In genomic region chr17:57921342-57921741, GRCh38 we compare ENCODE assay signal across 12 cellular contexts. TPM values are rescaled to one million over a fixed set of nuclear protein-coding genes. Genes with fewer than 3 reads are reported as not detected.
DNase-seq lines count a peak whose midpoint lies in the region; ATAC-seq and TF ChIP-seq lines count a peak whose summit lies in the region.
"Had no signal": no experiment of that assay in that cellular context is flagged by ENCODE, and none has a peak within 500 bp of the region (broad histone marks: within the 10 kb centered on the region; RNA-seq: fewer than 3 reads in every experiment).

No MANE protein-coding gene starts in this region.

- H3K4me1 Mint-ChIP-seq in stimulated activated naive B cell treated with anti-CD40 and anti-IgM and Interleukin-4, amounts not matched to agents 10 μg/mL and 1 μg/mL and 100 μg/mL, for 72 hours = peaks cover 0 to 5% of the 10 kb centered on the region in 2 donors

- H3K27me3 ChIP-seq in Peyer's patch (no peaks in the 10 kb centered on the region), esophagus (ENCODE audit: control insufficient read depth in 1 of 2, insufficient read depth in 2 of 2, low read length in 2 of 2) (no peaks in the 10 kb centered on the region), testis (no peaks in the 10 kb centered on the region)
- H3K27me3 ChIP-seq: MG63 had no signal

- H3K27me3 Mint-ChIP-seq in stimulated activated naive B cell treated with anti-CD40 and anti-IgM and Interleukin-4, amounts not matched to agents 10 μg/mL and 1 μg/mL and 100 μg/mL, for 72 hours = peaks cover 49 to 67% of the 10 kb centered on the region in 2 donors

- H3K27ac ChIP-seq in Peyer's patch (peak overlapping the region; percentile 7 to 73 (median 38)), esophagus (ENCODE audit: low read depth in 2 of 2, low read length in 1 of 2) (peak overlapping the region; percentile 79 to 91), mesodermal cell (ENCODE audit: low read depth, low read length, severe bottlenecking) (peak overlapping the region; percentile 49), testis (peak overlapping the region in 1 of 2 donors; percentile 37)

- TF ChIP-seq CTCF in Peyer's patch (IDR thresholded peaks at IDR 0.05) (no peak), testis (IDR thresholded peaks at IDR 0.05) (no peak), lower leg skin (IDR thresholded peaks at IDR 0.05) (no peak)

- H3K9me3 Mint-ChIP-seq in stimulated activated naive B cell treated with anti-CD40 and anti-IgM and Interleukin-4, amounts not matched to agents 10 μg/mL and 1 μg/mL and 100 μg/mL, for 72 hours = no peaks in the 10 kb centered on the region

- no peak overlapping the region for H3K4me3 Mint-ChIP-seq in stimulated activated naive B cell treated with anti-CD40 and anti-IgM and Interleukin-4, amounts not matched to agents 10 μg/mL and 1 μg/mL and 100 μg/mL, for 72 hours
- H3K4me3 Mint-ChIP-seq: activated CD8-positive, alpha-beta T cell treated with anti-CD3 and anti-CD28 coated beads, Interleukin-2, amount 10 ng/mL, durations not matched to agents 7 days and 5 days had no signal

- H3K4me1 ChIP-seq in Peyer's patch (peaks cover 0 to 38% (median 0%) of the 10 kb centered on the region in 4 donors), esophagus (ENCODE audit: control insufficient read depth in 2 of 2, insufficient read depth in 2 of 2, low read length in 1 of 2) (peaks cover 7 to 13% of the 10 kb centered on the region in 2 donors), mesodermal cell (ENCODE audit: control insufficient read depth, insufficient read depth, low read length, poor library complexity, severe bottlenecking) (peaks cover 22% of the 10 kb centered on the region), testis (peaks cover 10% of the 10 kb centered on the region)

- no peaks in the 10 kb centered on the region for H3K36me3 Mint-ChIP-seq in stimulated activated naive B cell treated with anti-CD40 and anti-IgM and Interleukin-4, amounts not matched to agents 10 μg/mL and 1 μg/mL and 100 μg/mL, for 72 hours

- no peaks in the 10 kb centered on the region for H3K36me3 ChIP-seq in Peyer's patch
- H3K36me3 ChIP-seq in esophagus (ENCODE audit: control insufficient read depth in 2 of 2, insufficient read depth in 2 of 2, low read length in 1 of 2) = no peaks in the 10 kb centered on the region
- peaks cover 6% of the 10 kb centered on the region for H3K36me3 ChIP-seq in mesodermal cell (ENCODE audit: control insufficient read depth, insufficient read depth, low read length)
- H3K36me3 ChIP-seq in testis (ENCODE audit: low read depth, missing control alignments) = no peaks in the 10 kb centered on the region

- intact Hi-C loops in testis (cut with DNase I; ENCODE audit: low total_unique reads) = no loop called here
- intact Hi-C loops in lower leg skin (cut with DNase I; ENCODE audit: low total_unique reads) = no loop called here

- H3K4me3 ChIP-seq in Peyer's patch = no peak overlapping the region
- H3K4me3 ChIP-seq in esophagus (ENCODE audit: low read depth in 1 of 2, low read length in 2 of 2) = no peak overlapping the region
- no peak overlapping the region for H3K4me3 ChIP-seq in mesodermal cell (ENCODE audit: extremely low read depth, insufficient read depth, low read length, poor library complexity, severe bottlenecking)
- H3K4me3 ChIP-seq in testis = no peak overlapping the region
- H3K4me3 ChIP-seq in lower leg skin (ENCODE audit: low read depth, poor library complexity, severe bottlenecking) = no peak overlapping the region
- H3K4me3 ChIP-seq: MG63 had no signal

- DNase-seq in Peyer's patch (no peak), testis (peak; percentile 35), lower leg skin (ENCODE audit: low spot score in 2 of 2) (no peak), activated gamma-delta T cell treated with Interleukin-2 at 50 U/mL for 16 hours (no peak)
- no peak for DNase-seq in stimulated activated naive B cell treated with anti-CD40 and anti-IgM and Interleukin-4, amounts not matched to agents 10 μg/mL and 1 μg/mL and 100 μg/mL, for 72 hours
- DNase-seq: activated CD8-positive, alpha-beta T cell treated with anti-CD3 and anti-CD28 coated beads, Interleukin-2, amount 10 ng/mL, durations not matched to agents 7 days and 5 days; Calu3; MG63; NCI-H748 treated with DMSO at 0.1 percent for 48 hours had no signal

- H3K27ac Mint-ChIP-seq in stimulated activated naive B cell treated with anti-CD40 and anti-IgM and Interleukin-4, amounts not matched to agents 10 μg/mL and 1 μg/mL and 100 μg/mL, for 72 hours = no peak overlapping the region
- H3K27ac Mint-ChIP-seq: activated CD8-positive, alpha-beta T cell treated with anti-CD3 and anti-CD28 coated beads, Interleukin-2, amount 10 ng/mL, durations not matched to agents 7 days and 5 days had no signal

- no peaks in the 10 kb centered on the region for H3K9me3 ChIP-seq in Peyer's patch
- no peaks in the 10 kb centered on the region for H3K9me3 ChIP-seq in esophagus (ENCODE audit: control insufficient read depth in 2 of 2, insufficient read depth in 1 of 2, low read depth in 1 of 2, low read length in 1 of 2)
- no peaks in the 10 kb centered on the region for H3K9me3 ChIP-seq in mesodermal cell (ENCODE audit: control insufficient read depth, low read length)
- H3K9me3 ChIP-seq in testis = no peaks in the 10 kb centered on the region
- H3K9me3 ChIP-seq: MG63 had no signal

- 18% methylated on average over 7 of the region's 7 CpGs for WGBS in esophagus, 2 donors
- WGBS in mesodermal cell (ENCODE audit: insufficient coverage in 2 of 2), 2 experiments = 77 to 89% methylated on average over 6 to 7 of the region's 7 CpGs
- 25 to 39% methylated on average over 7 of the region's 7 CpGs for WGBS in testis, 2 donors
- WGBS in lower leg skin, 2 donors = 38 to 43% methylated on average over 7 of the region's 7 CpGs

- TF ChIP-seq POLR2A in Peyer's patch (IDR thresholded peaks at IDR 0.05) (no peak), testis (IDR thresholded peaks at IDR 0.05) (no peak), lower leg skin (IDR thresholded peaks at IDR 0.05) (no peak)

- no peak for ATAC-seq in GM19452 (IDR thresholded peaks at IDR 0.05; ENCODE audit: unreplicated experiment)
- no peak for ATAC-seq in stimulated activated naive B cell treated with anti-CD40 and anti-IgM and Interleukin-4, amounts not matched to agents 10 μg/mL and 1 μg/mL and 100 μg/mL, for 72 hours (replicated peaks)
- ATAC-seq: activated CD8-positive, alpha-beta T cell treated with anti-CD3 and anti-CD28 coated beads, Interleukin-2, amount 10 ng/mL, durations not matched to agents 7 days and 5 days had no signal

RNA-seq across cellular contexts. Expression of gene CUEDC1, which starts 33.9 kb away (rescaled TPM):
- total RNA-seq in Peyer's patch (10 to 100 TPM; 10.2 to 45.4 (median 19.2) TPM), testis (1 to 10 TPM; 6.5 to 8.6 TPM), lower leg skin (10 to 100 TPM in 3 of 4 donors, 1 to 10 TPM in 1; 7.5 to 14.3 (median 12.7) TPM)
- polyA plus RNA-seq in esophagus (10 to 100 TPM; 19.9 to 31.1 TPM), testis (ENCODE audit: insufficient read depth, low read depth, low replicate concordance) (13.3 TPM)
- polyA plus RNA-seq in mesodermal cell (2013, experiment 1 of 2) = 17.0 TPM
- polyA plus RNA-seq in mesodermal cell (2013, experiment 2 of 2) = 17.3 TPM
